Comparison of ENCODE assay signal across 8 cellular contexts in the genomic region with DNA sequence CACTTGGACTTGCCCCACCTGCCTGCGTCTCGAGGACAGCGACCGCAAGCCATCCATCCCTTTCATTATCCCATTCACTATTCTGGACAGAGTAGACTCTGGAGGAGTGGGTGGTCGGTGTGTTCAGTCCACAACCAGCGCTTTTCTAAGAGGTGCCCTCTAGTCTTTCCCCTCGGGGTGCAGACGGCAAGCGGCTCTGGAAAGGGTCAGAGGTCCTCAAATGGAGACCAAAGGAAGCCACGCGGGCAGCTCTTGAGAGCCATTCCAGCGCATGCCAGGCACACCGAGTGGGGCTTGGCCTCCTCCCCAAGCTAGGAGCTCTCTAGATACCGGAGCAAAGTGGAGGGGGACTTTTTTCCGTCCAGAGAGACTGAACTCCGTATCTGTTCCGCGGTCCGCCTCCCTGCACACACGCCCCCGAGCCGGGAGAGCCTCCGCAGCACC. TPM values are rescaled to one million over a fixed set of nuclear protein-coding genes. Genes with fewer than 3 reads are reported as not detected.
DNase-seq lines count a peak whose midpoint lies in the region; ATAC-seq, FAIRE-seq and TF ChIP-seq lines count a peak whose summit lies in the region.

No MANE protein-coding gene starts in this region.

- WGBS in lower leg skin, 2 donors, result 12 to 15% methylated on average over 19 to 23 of the region's 23 CpGs

- peaks cover 19% of the 10 kb centered on the region for H3K4me1 ChIP-seq in OCI-LY1 (ENCODE audit: insufficient read depth, low read length, severe bottlenecking)

- FAIRE-seq in bronchial epithelial cell (lab: Jason Lieb, UNC), result no peak

- ATAC-seq in HG02973 (IDR thresholded peaks at IDR 0.05; ENCODE audit: unreplicated experiment) (no peak), GM18873 (IDR thresholded peaks at IDR 0.05; ENCODE audit: low FRiP score, unreplicated experiment) (no peak)

- H3K9me2 ChIP-seq in OCI-LY1 (ENCODE audit: low read depth, low read length), result no peaks in the 10 kb centered on the region

- peak overlapping the region; percentile 53; the same call in 1 of the 2 replicates for H3K9ac ChIP-seq in OCI-LY1 (ENCODE audit: low read length)

- H3K9me3 ChIP-seq in OCI-LY1 (ENCODE audit: low read length), result peaks cover 4% of the 10 kb centered on the region; the same call in 1 of the 2 replicates

- TF ChIP-seq CTCF in OCI-LY1 (IDR thresholded peaks at IDR 0.05; ENCODE audit: low read length), result no peak
- TF ChIP-seq CTCF in bronchial epithelial cell (IDR thresholded peaks at IDR 0.05; ENCODE audit: insufficient read depth, low read length, severe bottlenecking), result no peak
- no peak for TF ChIP-seq CTCF in lower leg skin (IDR thresholded peaks at IDR 0.05)

- H4K20me1 ChIP-seq in OCI-LY1 (ENCODE audit: insufficient read depth, low read length), result no peaks in the 10 kb centered on the region

- H3F3A ChIP-seq in OCI-LY1 (ENCODE audit: insufficient read depth, low read length), result no peaks in the 10 kb centered on the region

- DNase-seq in NCI-H2107 treated with DMSO at 0.1 percent for 48 hours (lab: John Stamatoyannopoulos, UW; ENCODE audit: unreplicated experiment) (peak; percentile 39), NCI-H2107 (lab: John Stamatoyannopoulos, UW) (no peak), bronchial epithelial cell (ENCODE audit: low read depth) (no peak), lower leg skin (ENCODE audit: low spot score in 2 of 2) (no peak), superior temporal gyrus (ENCODE audit: extremely low spot score) (peak; percentile 47)

- H3K27ac ChIP-seq in OCI-LY1 (ENCODE audit: low read depth, low read length, poor library complexity, severe bottlenecking), result no peak overlapping the region

- peak overlapping the region; percentile 87 for H3K4me2 ChIP-seq in OCI-LY1 (ENCODE audit: low read length)

- H3K4me3 ChIP-seq in OCI-LY1 (ENCODE audit: low read depth, low read length, poor library complexity, severe bottlenecking) (peak overlapping the region; percentile 68), bronchial epithelial cell (ENCODE audit: low read depth, low read length) (peak overlapping the region; percentile 57), lower leg skin (ENCODE audit: low read depth, poor library complexity, severe bottlenecking) (peak overlapping the region; percentile 48)

- intact Hi-C loops in lower leg skin (cut with DNase I; ENCODE audit: low total_unique reads), result no loop called here

- no peaks in the 10 kb centered on the region for H3K79me2 ChIP-seq in OCI-LY1 (ENCODE audit: insufficient read depth, low read length)

- TF ChIP-seq POLR2A in lower leg skin (IDR thresholded peaks at IDR 0.05), result no peak

- H2AFZ ChIP-seq in OCI-LY1 (ENCODE audit: low read length), result no peak overlapping the region

- no peaks in the 10 kb centered on the region for H3K36me3 ChIP-seq in OCI-LY1 (ENCODE audit: insufficient read depth, low read length)
- peaks cover 1% of the 10 kb centered on the region for H3K36me3 ChIP-seq in bronchial epithelial cell (ENCODE audit: control insufficient read depth, insufficient read depth, low read length)

- H3K27me3 ChIP-seq in OCI-LY1 (ENCODE audit: insufficient read depth, low read length) (peaks cover 14% of the 10 kb centered on the region), bronchial epithelial cell (ENCODE audit: control insufficient read depth, insufficient read depth, low read length) (no peaks in the 10 kb centered on the region)

RNA-seq across cellular contexts. Expression of gene GSDME, which starts 0.7 kb away (rescaled TPM):
- total RNA-seq in bronchial epithelial cell (63.7 and 79.4 TPM in 2 replicates), lower leg skin (1 to 10 TPM in 3 of 4 donors, under 1 TPM in 1; 0.42 to 9.2 (median 2.1) TPM)

Comparison
In these comparisons a context has a peak if more than half of its experiments do, and no peak if none do; other contexts are left out.
1. DNase-seq: peak in NCI-H2107 treated with DMSO at 0.1 percent for 48 hours (single experiment) and superior temporal gyrus (single experiment); none in NCI-H2107 (single experiment), bronchial epithelial cell (single experiment) and lower leg skin (0 of 2).
2. Peak in every context shown above with its lines, with median percentiles within 50 percentile points of each other: H3K4me3 ChIP-seq.